ENCODE assay signal across 27 cellular contexts in the genomic region with DNA sequence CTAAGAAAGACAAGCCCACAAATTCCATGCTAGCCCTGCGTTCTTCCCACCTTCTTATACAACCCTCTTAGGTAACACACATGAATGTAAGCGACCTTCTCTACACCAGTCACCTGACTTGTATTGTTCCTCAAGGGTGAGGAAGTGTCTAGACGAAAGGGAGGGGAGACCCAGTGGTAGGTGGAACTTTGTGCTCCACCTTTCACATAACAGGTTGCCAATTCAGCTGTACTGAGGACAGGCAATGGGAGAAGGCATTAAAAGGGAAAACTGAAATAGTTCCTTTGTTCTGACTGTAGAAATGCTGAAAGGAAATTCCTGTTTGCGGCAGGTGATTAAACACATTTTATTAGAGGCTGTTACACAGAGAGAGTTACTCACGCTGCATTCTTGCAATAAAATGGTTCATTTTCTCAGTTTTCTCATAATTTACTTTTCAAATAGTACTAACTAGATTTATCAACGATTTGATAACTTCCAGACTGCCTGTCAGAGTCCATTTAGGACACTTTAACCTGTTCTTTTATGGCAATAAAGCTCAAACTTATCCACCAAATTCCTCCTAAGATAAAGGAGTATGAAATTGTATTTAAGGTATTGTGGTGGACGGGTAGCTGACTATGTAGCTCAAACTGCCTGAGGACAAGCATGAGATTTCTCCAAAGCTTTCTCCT. TPM values are rescaled to one million over a fixed set of nuclear protein-coding genes. Genes with fewer than 3 reads are reported as not detected.
DNase-seq lines count a peak whose midpoint lies in the region; ATAC-seq and TF ChIP-seq lines count a peak whose summit lies in the region.
"Had no signal": no experiment of that assay in that cellular context is flagged by ENCODE, and none has a peak within 500 bp of the region (broad histone marks: within the 10 kb centered on the region; RNA-seq: fewer than 3 reads in every experiment).

No MANE protein-coding gene starts in this region.

- no peak overlapping the region for H3K4me3 ChIP-seq in GM23338
- H3K4me3 ChIP-seq in lower leg skin (ENCODE audit: low read depth, poor library complexity, severe bottlenecking), result no peak overlapping the region
- no peak overlapping the region for H3K4me3 ChIP-seq in aorta (ENCODE audit: low read length in 2 of 2)
- H3K4me3 ChIP-seq: testis had no signal

- DNase-seq in GM23338 (ENCODE audit: low spot score) (peak; percentile 11), SW480 (ENCODE audit: low spot score) (peak; percentile 7), iPS-NIHi7 (ENCODE audit: extremely low spot score) (peak; percentile 8), renal cortical epithelial cell (ENCODE audit: low read depth) (peak; percentile 56), NCI-H1092 treated with DMSO at 0.1 percent for 48 hours (lab: John Stamatoyannopoulos, UW) (no peak), lower leg skin (ENCODE audit: low spot score in 2 of 2) (no peak), aorta (no peak)
- DNase-seq: activated CD4-positive, alpha-beta T cell treated with anti-CD3 and anti-CD28 coated beads, Interleukin-2, amount 10 ng/mL, durations not matched to agents 24 days and 14 days; activated gamma-delta T cell treated with Interleukin-2 at 50 U/mL for 16 hours; activated T-cell treated with anti-CD3 and anti-CD28 coated beads, Interleukin-2, amount 50 U/mL, for 24 hours; BE2C; erythroblast; glutamatergic neuron; H9; naive thymus-derived CD8-positive, alpha-beta T cell; NCI-H1436 treated with DMSO at 0.1 percent for 48 hours; NCI-H446 treated with DMSO at 0.1 percent for 48 hours; occipital lobe; stimulated activated naive CD8-positive, alpha-beta T cell treated with anti-CD3 and anti-CD28 coated beads, Interleukin-15, Interleukin-2, amounts not matched to agents 100 U/mL and 50 U/mL, for 24 hours; SW 1271; T1000; testis; WERI-Rb-1 had no signal

- H4K20me1 ChIP-seq in GM23338 (replicated peaks; ENCODE audit: insufficient read depth), result no peaks in the 10 kb centered on the region

- H3K4me1 ChIP-seq in GM23338 (ENCODE audit: insufficient read depth) (no peaks in the 10 kb centered on the region), aorta (ENCODE audit: control insufficient read depth in 1 of 2, insufficient read depth in 2 of 2, low read length in 2 of 2) (no peaks in the 10 kb centered on the region)
- H3K4me1 ChIP-seq: BE2C, testis had no signal

- no peak overlapping the region for H3K4me2 ChIP-seq in GM23338
- H3K4me2 ChIP-seq: KMS-11 had no signal

- H3K27ac ChIP-seq in GM23338 (ENCODE audit: low read depth) (no peak overlapping the region), aorta (ENCODE audit: low read depth in 1 of 2, low read length in 2 of 2) (no peak overlapping the region)
- H3K27ac ChIP-seq: KMS-11, testis, WERI-Rb-1 had no signal

- no peak for TF ChIP-seq POLR2A in lower leg skin (IDR thresholded peaks at IDR 0.05)

- H3K36me3 ChIP-seq in GM23338 (ENCODE audit: insufficient read depth) (no peaks in the 10 kb centered on the region), aorta (ENCODE audit: control insufficient read depth in 1 of 2, insufficient read depth in 2 of 2, low read length in 1 of 2) (no peaks in the 10 kb centered on the region)
- H3K36me3 ChIP-seq: BE2C, WERI-Rb-1 had no signal

- H3K27me3 Mint-ChIP-seq in GM23338 (ENCODE audit: insufficient read depth, low read depth, poor library complexity), result no peaks in the 10 kb centered on the region
- H3K27me3 Mint-ChIP-seq: activated CD4-positive, alpha-beta T cell treated with anti-CD3 and anti-CD28 coated beads, Interleukin-2, amount 10 ng/mL, durations not matched to agents 24 days and 14 days; memory B cell had no signal

- H2AFZ ChIP-seq in GM23338, result no peak overlapping the region

- no peaks in the 10 kb centered on the region for H3K27me3 ChIP-seq in GM23338 (ENCODE audit: insufficient read depth)
- H3K27me3 ChIP-seq in aorta (ENCODE audit: control insufficient read depth in 1 of 2, insufficient read depth in 2 of 2, low read length in 1 of 2), result peaks cover 0 to 1% of the 10 kb centered on the region in 2 donors
- H3K27me3 ChIP-seq: BE2C, testis had no signal

- no peak for TF ChIP-seq CTCF in GM23338 (conservative IDR thresholded peaks at IDR 0.05; ENCODE audit: low read depth in 2 of 2)
- TF ChIP-seq CTCF in lower leg skin (IDR thresholded peaks at IDR 0.05), result no peak

- no peaks in the 10 kb centered on the region for H3K79me2 ChIP-seq in GM23338 (replicated peaks; ENCODE audit: insufficient read depth)

- no peak for ATAC-seq in GM23338
- no peak for ATAC-seq in HG02970 (IDR thresholded peaks at IDR 0.05; ENCODE audit: low FRiP score, unreplicated experiment)
- no peak for ATAC-seq in aorta (ENCODE audit: low FRiP score)
- ATAC-seq: naive thymus-derived CD8-positive, alpha-beta T cell; Right ventricle myocardium inferior; stimulated activated naive CD8-positive, alpha-beta T cell treated with anti-CD3 and anti-CD28 coated beads, Interleukin-15, Interleukin-2, amounts not matched to agents 100 U/mL and 50 U/mL, for 24 hours had no signal

- no peaks in the 10 kb centered on the region for H3F3A ChIP-seq in GM23338 (replicated peaks; ENCODE audit: low read depth)

- H3K9me3 Mint-ChIP-seq in GM23338, result no peaks in the 10 kb centered on the region
- H3K9me3 Mint-ChIP-seq: activated CD4-positive, alpha-beta T cell treated with anti-CD3 and anti-CD28 coated beads, Interleukin-2, amount 10 ng/mL, durations not matched to agents 24 days and 14 days; activated T-cell treated with anti-CD3 and anti-CD28 coated beads, Interleukin-2, amount 50 U/mL, for 24 hours; H9 had no signal

- intact Hi-C loops in lower leg skin (cut with DNase I; ENCODE audit: low total_unique reads), result no loop called here
- intact Hi-C loops in aorta (cut with DNase I), result no loop called here

- peaks cover 10% of the 10 kb centered on the region; the same call in 2 of the 3 replicates for H3K4me1 Mint-ChIP-seq in GM23338
- H3K4me1 Mint-ChIP-seq: activated CD4-positive, alpha-beta T cell treated with anti-CD3 and anti-CD28 coated beads, Interleukin-2, amount 10 ng/mL, durations not matched to agents 24 days and 14 days; memory B cell; naive thymus-derived CD8-positive, alpha-beta T cell had no signal

- 47 to 52% methylated on average over 7 of the region's 7 CpGs for WGBS in lower leg skin, 2 donors
- 70 to 76% methylated on average over 7 of the region's 7 CpGs for WGBS in aorta, 2 donors

- no peaks in the 10 kb centered on the region for H3K9me3 ChIP-seq in aorta (ENCODE audit: control insufficient read depth, low read length)
- H3K9me3 ChIP-seq: BE2C, testis had no signal

- no peaks in the 10 kb centered on the region for H3K36me3 Mint-ChIP-seq in GM23338 (ENCODE audit: low read depth)
- H3K36me3 Mint-ChIP-seq: memory B cell had no signal

- H3K9me2 ChIP-seq in GM23338 (ENCODE audit: insufficient read depth), result no peaks in the 10 kb centered on the region

- no peak overlapping the region for H3K27ac Mint-ChIP-seq in GM23338
- H3K27ac Mint-ChIP-seq: activated CD4-positive, alpha-beta T cell treated with anti-CD3 and anti-CD28 coated beads, Interleukin-2, amount 10 ng/mL, durations not matched to agents 24 days and 14 days; activated T-cell treated with anti-CD3 and anti-CD28 coated beads, Interleukin-2, amount 50 U/mL, for 24 hours; H9; memory B cell; naive thymus-derived CD8-positive, alpha-beta T cell had no signal

- no peak overlapping the region for H3K4me3 Mint-ChIP-seq in GM23338
- H3K4me3 Mint-ChIP-seq: activated CD4-positive, alpha-beta T cell treated with anti-CD3 and anti-CD28 coated beads, Interleukin-2, amount 10 ng/mL, durations not matched to agents 24 days and 14 days; activated T-cell treated with anti-CD3 and anti-CD28 coated beads, Interleukin-2, amount 50 U/mL, for 24 hours; H9; memory B cell; naive thymus-derived CD8-positive, alpha-beta T cell had no signal

TF ChIP-seq in GM23338, 12 proteins besides CTCF, POLR2A, EP300 and RAD21:
- no peak for TF ChIP-seq ZNF114 (CRISPR knock-in tag; IDR thresholded peaks at IDR 0.05)
- TF ChIP-seq POLR2AphosphoS5 (IDR thresholded peaks at IDR 0.05; ENCODE audit: low read depth), result no peak
- TF ChIP-seq STAT1 (IDR thresholded peaks at IDR 0.05; ENCODE audit: unreplicated experiment), result no peak
- TF ChIP-seq, protein P1, sequence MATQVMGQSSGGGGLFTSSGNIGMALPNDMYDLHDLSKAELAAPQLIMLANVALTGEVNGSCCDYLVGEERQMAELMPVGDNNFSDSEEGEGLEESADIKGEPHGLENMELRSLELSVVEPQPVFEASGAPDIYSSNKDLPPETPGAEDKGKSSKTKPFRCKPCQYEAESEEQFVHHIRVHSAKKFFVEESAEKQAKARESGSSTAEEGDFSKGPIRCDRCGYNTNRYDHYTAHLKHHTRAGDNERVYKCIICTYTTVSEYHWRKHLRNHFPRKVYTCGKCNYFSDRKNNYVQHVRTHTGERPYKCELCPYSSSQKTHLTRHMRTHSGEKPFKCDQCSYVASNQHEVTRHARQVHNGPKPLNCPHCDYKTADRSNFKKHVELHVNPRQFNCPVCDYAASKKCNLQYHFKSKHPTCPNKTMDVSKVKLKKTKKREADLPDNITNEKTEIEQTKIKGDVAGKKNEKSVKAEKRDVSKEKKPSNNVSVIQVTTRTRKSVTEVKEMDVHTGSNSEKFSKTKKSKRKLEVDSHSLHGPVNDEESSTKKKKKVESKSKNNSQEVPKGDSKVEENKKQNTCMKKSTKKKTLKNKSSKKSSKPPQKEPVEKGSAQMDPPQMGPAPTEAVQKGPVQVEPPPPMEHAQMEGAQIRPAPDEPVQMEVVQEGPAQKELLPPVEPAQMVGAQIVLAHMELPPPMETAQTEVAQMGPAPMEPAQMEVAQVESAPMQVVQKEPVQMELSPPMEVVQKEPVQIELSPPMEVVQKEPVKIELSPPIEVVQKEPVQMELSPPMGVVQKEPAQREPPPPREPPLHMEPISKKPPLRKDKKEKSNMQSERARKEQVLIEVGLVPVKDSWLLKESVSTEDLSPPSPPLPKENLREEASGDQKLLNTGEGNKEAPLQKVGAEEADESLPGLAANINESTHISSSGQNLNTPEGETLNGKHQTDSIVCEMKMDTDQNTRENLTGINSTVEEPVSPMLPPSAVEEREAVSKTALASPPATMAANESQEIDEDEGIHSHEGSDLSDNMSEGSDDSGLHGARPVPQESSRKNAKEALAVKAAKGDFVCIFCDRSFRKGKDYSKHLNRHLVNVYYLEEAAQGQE (IDR thresholded peaks at IDR 0.05; ENCODE audit: unreplicated experiment), result no peak
- TF ChIP-seq EZH2phosphoT487 (IDR thresholded peaks at IDR 0.05; ENCODE audit: unreplicated experiment), result no peak

RNA-seq across cellular contexts. Expression of gene CHRM3, which starts 17.8 kb away (rescaled TPM):
- 13.8 and 20.8 TPM in 2 replicates for total RNA-seq in GM23338 (2014; rRNA removed; shearing (Covaris generic))
- polyA plus RNA-seq in GM23338 (2016; fragmentation: Nextera tagmentation; extraction: Ambion mirVana), result 4.3 and 4.8 TPM in 2 replicates
- total RNA-seq in renal cortical epithelial cell, result 8.6 TPM in 1 of 2 replicates, not detected in the other
- total RNA-seq in lower leg skin, result 10 to 100 TPM in 1 of 4 donors, 1 to 10 TPM in 2, under 1 TPM in 1; 0.69 to 10.9 (median 5.2) TPM
- total RNA-seq in aorta, result 1 to 10 TPM; 3.8 to 4.0 TPM
- polyA plus RNA-seq in aorta, result under 1 TPM in 1 of 2 donors, not detected in 1; 0.26 TPM
- total RNA-seq: activated CD4-positive, alpha-beta T cell treated with anti-CD3 and anti-CD28 coated beads, Interleukin-2, amount 10 ng/mL, durations not matched to agents 24 days and 14 days had no signal

Comparison
In these comparisons a context has a peak if more than half of its experiments do, and no peak if none do; other contexts are left out.
1. DNase-seq: peak in GM23338 (single experiment), SW480 (single experiment), iPS-NIHi7 (single experiment) and renal cortical epithelial cell (single experiment); none in NCI-H1092 treated with DMSO at 0.1 percent for 48 hours (single experiment), lower leg skin (0 of 2) and aorta (0 of 2).